Comparison of ENCODE assay signal across 9 cellular contexts in the genomic region with DNA sequence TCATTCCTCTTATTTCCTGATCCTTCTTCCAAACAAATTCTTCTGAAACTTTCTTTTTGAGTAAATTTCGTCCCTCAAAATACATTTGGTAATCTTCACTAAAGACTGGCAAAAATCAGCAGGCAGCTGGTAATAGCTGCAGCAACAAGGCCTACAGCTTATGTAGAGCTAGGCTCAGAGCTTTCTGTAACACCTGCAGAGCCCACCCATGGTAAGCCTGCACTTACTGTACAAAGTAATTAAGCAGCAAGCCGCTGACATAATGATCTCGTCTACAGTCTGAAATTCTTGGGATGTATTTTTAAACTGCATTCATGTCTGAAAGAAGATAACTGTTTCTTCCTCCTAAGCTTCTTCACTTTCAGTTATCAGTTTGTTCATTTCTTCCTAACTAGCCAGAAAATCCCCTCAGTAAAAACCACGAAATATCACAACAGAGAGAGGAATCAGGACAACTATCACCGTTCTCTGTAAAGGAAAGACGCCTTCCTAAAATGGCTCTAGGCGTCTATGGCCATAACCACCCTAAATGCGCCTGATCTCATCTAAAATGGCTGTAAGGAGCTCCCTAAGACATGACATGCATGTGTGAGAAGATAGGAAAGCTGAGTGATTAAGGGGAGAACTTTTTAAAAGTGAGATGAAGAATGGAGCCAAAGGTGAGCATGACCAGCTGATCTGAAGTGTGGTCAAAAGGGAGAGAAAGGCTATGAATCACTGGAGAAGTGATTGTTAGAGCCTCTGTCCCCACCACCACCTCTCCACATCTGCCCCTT. TPM values are rescaled to one million over a fixed set of nuclear protein-coding genes. Genes with fewer than 3 reads are reported as not detected.
DNase-seq lines count a peak whose midpoint lies in the region; ATAC-seq, FAIRE-seq and TF ChIP-seq lines count a peak whose summit lies in the region.
"Had no signal": no experiment of that assay in that cellular context is flagged by ENCODE, and none has a peak within 500 bp of the region (broad histone marks: within the 10 kb centered on the region; RNA-seq: fewer than 3 reads in every experiment).

No MANE protein-coding gene starts in this region.

- H3K27ac ChIP-seq in left ventricle myocardium inferior (replicated peaks): peak overlapping the region; percentile 50
- H3K27ac ChIP-seq in GM12878 (ENCODE audit: control insufficient read depth, insufficient read depth): peak overlapping the region; percentile 82
- peak overlapping the region; percentile 40 for H3K27ac ChIP-seq in temporal lobe (ENCODE audit: low read depth, low read length)

- peak; percentile 59 for FAIRE-seq in GM12878 (lab: Jason Lieb, UNC)
- FAIRE-seq: colon had no signal

- intact Hi-C loops in left ventricle myocardium inferior (cut with micrococcal nuclease): no loop called here
- intact Hi-C loops in cardiac septum (cut with DNase I): loop anchor here (10.0 kb wide), 1 partner anchor 156 kb away; no protein-coding TSS in a partner anchor
- intact Hi-C loops in GM12878 (cut with micrococcal nuclease; ENCODE audit: unreplicated experiment): loop anchor here (2.0 to 5.0 kb wide), 2 partner anchors 52 to 103 kb away; partner anchors contain the start of gene TMEM41B

- no peak for TF ChIP-seq POLR2A in GM12878 (IDR thresholded peaks at IDR 0.05; ENCODE audit: low read depth, low read length)

- ATAC-seq in HG03432 (IDR thresholded peaks at IDR 0.05; ENCODE audit: unreplicated experiment) (peak; percentile 44), GM12878 (peak; percentile 75)

- in situ Hi-C loops in GM12878 (cut with MboI): no loop called here

- no peak for TF ChIP-seq CTCF in left ventricle myocardium inferior (IDR thresholded peaks at IDR 0.05; ENCODE audit: borderline replicate concordance)
- no peak for TF ChIP-seq CTCF in GM12878 (IDR thresholded peaks at IDR 0.05 in 2 of 3, conservative IDR thresholded peaks at IDR 0.05 in 1 of 3; ENCODE audit: control insufficient read depth in 2 of 3, extremely low read depth in 1 of 3, insufficient read depth in 1 of 3, low read depth in 3 of 3, low read length in 3 of 3)

- POLR2A ChIA-PET in GM12878 (lab: Charles Lee): interaction anchor here (0.6 to 1.9 kb wide), 3 partner anchors 41 to 102 kb away, joined by 3 to 6 read pairs (median 5); no protein-coding TSS in a partner anchor

- peak overlapping the region; percentile 66 for H2AFZ ChIP-seq in GM12878 (ENCODE audit: control insufficient read depth, low read depth, low read length)

- H3K27me3 ChIP-seq in left ventricle myocardium inferior (ENCODE audit: low read depth) (no peaks in the 10 kb centered on the region), GM12878 (replicated peaks in 1 of 2; ENCODE audit: control insufficient read depth in 2 of 2, insufficient read depth in 2 of 2, low read length in 1 of 2) (no peaks in the 10 kb centered on the region)

- no peaks in the 10 kb centered on the region for H3K9me3 ChIP-seq in left ventricle myocardium inferior (replicated peaks)
- H3K9me3 ChIP-seq in GM12878 (replicated peaks; ENCODE audit: control insufficient read depth, insufficient read depth, low read length): no peaks in the 10 kb centered on the region

- SMC1A ChIA-PET in GM12878 (lab: Charles Lee; ENCODE audit: uncharacterized antibody, unreplicated experiment): interaction anchor here (0.7 to 3.5 kb wide), 22 partner anchors 14 to 298 kb away, joined by 3 to 19 read pairs (median 4); partner anchors contain the start of gene DENND5A

- no TSS peak for BruUV-seq in GM12878 (replicated peaks; lab: Mats Ljungman, UMichigan)

- CTCF ChIA-PET in GM12878 (lab: Yijun Ruan, JAX): interaction anchor here (0.8 to 1.6 kb wide), 6 partner anchors 16 to 298 kb away, joined by 3 to 6 read pairs (median 5); no protein-coding TSS in a partner anchor

- DNase-seq in left ventricle myocardium inferior: no peak
- DNase-seq in cardiac septum (ENCODE audit: low spot score): no peak
- peak; percentile 42 for DNase-seq in GM12878 (ENCODE audit: low read depth, low spot score)
- no peak for DNase-seq in NCI-H1105 (lab: John Stamatoyannopoulos, UW)
- DNase-seq in activated CD4-positive, alpha-beta T cell treated with anti-CD3 and anti-CD28 coated beads for 48 hours: no peak
- no peak for DNase-seq in SK-N-DZ (ENCODE audit: low spot score)

- H3K4me2 ChIP-seq in GM12878 (ENCODE audit: control insufficient read depth, insufficient read depth): peak overlapping the region; percentile 84

- no peak for TF ChIP-seq RAD21 in GM12878 (IDR thresholded peaks at IDR 0.05; ENCODE audit: insufficient read depth, low read depth, low read length)

- under 1% methylated on average over 8 of the region's 8 CpGs for WGBS in GM12878 (ENCODE audit: insufficient coverage, insufficient replicate concordance, low lambda C conversion rate, missing lambda C conversion rate)

- H3K9ac ChIP-seq in GM12878 (ENCODE audit: control insufficient read depth, insufficient read depth, low read length): no peak overlapping the region; the same call in 1 of the 2 replicates

- H3K4me3 ChIP-seq in left ventricle myocardium inferior (no peak overlapping the region), GM12878 (peak overlapping the region; percentile 61; the same call in 1 of the 2 replicates)

- H4K20me1 ChIP-seq in GM12878 (ENCODE audit: control insufficient read depth, insufficient read depth): no peaks in the 10 kb centered on the region

- H3K4me1 ChIP-seq in left ventricle myocardium inferior (peaks cover 82% of the 10 kb centered on the region), GM12878 (ENCODE audit: control insufficient read depth, insufficient read depth, low read length) (peaks cover 39% of the 10 kb centered on the region)

- peaks cover 24% of the 10 kb centered on the region for H3K79me2 ChIP-seq in GM12878 (ENCODE audit: control insufficient read depth, insufficient read depth, low read length)

- H3K36me3 ChIP-seq in left ventricle myocardium inferior: peaks cover under 1% of the 10 kb centered on the region
- no peaks in the 10 kb centered on the region; a peak in 1 of 4 replicates for H3K36me3 ChIP-seq in GM12878 (ENCODE audit: control insufficient read depth in 2 of 2, insufficient read depth in 2 of 2, low read length in 1 of 2)

- TF ChIP-seq EP300 in GM12878 (IDR thresholded peaks at IDR 0.05; ENCODE audit: borderline replicate concordance in 1 of 2, control insufficient read depth in 1 of 2, low read depth in 2 of 2, low read length in 2 of 2): 0 out of 4 replicates have a peak, but pooled peaks of 1 of the 2 experiments have one; percentile 36

- RAD21 ChIA-PET in GM12878 (lab: Charles Lee; ENCODE audit: unreplicated experiment): interaction anchor here (0.7 to 5.1 kb wide), 14 partner anchors 18 to 298 kb away, joined by 3 to 20 read pairs (median 4); no protein-coding TSS in a partner anchor

TF ChIP-seq in GM12878, 131 proteins besides CTCF, POLR2A, EP300 and RAD21 (continues in another document):
- TF ChIP-seq NR2C1 (IDR thresholded peaks at IDR 0.05): no peak
- TF ChIP-seq, protein P1, sequence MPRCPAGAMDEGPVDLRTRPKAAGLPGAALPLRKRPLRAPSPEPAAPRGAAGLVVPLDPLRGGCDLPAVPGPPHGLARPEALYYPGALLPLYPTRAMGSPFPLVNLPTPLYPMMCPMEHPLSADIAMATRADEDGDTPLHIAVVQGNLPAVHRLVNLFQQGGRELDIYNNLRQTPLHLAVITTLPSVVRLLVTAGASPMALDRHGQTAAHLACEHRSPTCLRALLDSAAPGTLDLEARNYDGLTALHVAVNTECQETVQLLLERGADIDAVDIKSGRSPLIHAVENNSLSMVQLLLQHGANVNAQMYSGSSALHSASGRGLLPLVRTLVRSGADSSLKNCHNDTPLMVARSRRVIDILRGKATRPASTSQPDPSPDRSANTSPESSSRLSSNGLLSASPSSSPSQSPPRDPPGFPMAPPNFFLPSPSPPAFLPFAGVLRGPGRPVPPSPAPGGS (IDR thresholded peaks at IDR 0.05; ENCODE audit: borderline replicate concordance, insufficient read depth, low read depth, low read length, poor library complexity, severe bottlenecking): no peak
- TF ChIP-seq RFX5 (IDR thresholded peaks at IDR 0.05; ENCODE audit: low read depth, low read length): no peak
- TF ChIP-seq SUZ12 (IDR thresholded peaks at IDR 0.05; ENCODE audit: unreplicated experiment): no peak
- TF ChIP-seq ZBTB33 (IDR thresholded peaks at IDR 0.05): no peak

RNA-seq across cellular contexts. Expression of gene DENND5A, which starts 56.2 kb away (rescaled TPM):
- total RNA-seq in left ventricle myocardium inferior (117 TPM), cardiac septum (132 TPM), GM12878 (2014; rRNA removed) (101 and 102 TPM in 2 replicates), GM12878 (2014; rRNA removed; fragmentation: Illumina TruSeq; extraction: Trizol) (96.5 and 106 TPM in 2 replicates), GM12878 (2021) (91.3 and 94.2 TPM in 2 replicates), temporal lobe (108 TPM)
- 297 and 334 TPM in 2 replicates for total RNA-seq in GM12878 (2013; cell fraction: nucleolus; rRNA removed)
- polyA plus RNA-seq in GM12878 (2011; ENCODE audit: low read depth): 37.7 TPM
- polyA plus RNA-seq in GM12878 (2011; rRNA removed) (93.6 and 157 TPM in 2 replicates), GM12878 (2014; fragmentation: Illumina TruSeq; extraction: Trizol) (127 and 135 TPM in 2 replicates), GM12878 (2014; fragmentation: Nextera tagmentation; extraction: Ambion mirVana) (10 to 100 TPM; 15.6 to 24.1 TPM), GM12878 (2014; rRNA removed) (63.8 and 78.9 TPM in 2 replicates), GM12878 (2016; fragmentation: Nextera tagmentation; extraction: Ambion mirVana) (10 to 100 TPM; 15.7 to 16.6 TPM)
- polyA plus RNA-seq in GM12878 (2011; cell fraction: cytosol; rRNA removed): 167 and 190 TPM in 2 replicates
- polyA plus RNA-seq in GM12878 (2011; cell fraction: nucleus; rRNA removed): 172 and 245 TPM in 2 replicates
- 46.8 and 47.7 TPM in 2 replicates for polyA plus RNA-seq in GM12878 (2012)
- 392 and 436 TPM in 2 replicates for polyA minus RNA-seq in GM12878 (2011; rRNA and poly(A)+ RNA removed)
- 76.6 and 77.9 TPM in 2 replicates for polyA minus RNA-seq in GM12878 (2011; cell fraction: cytosol; rRNA and poly(A)+ RNA removed)
- 140 and 188 TPM in 2 replicates for polyA minus RNA-seq in GM12878 (2011; cell fraction: nucleus; rRNA and poly(A)+ RNA removed)
- polyA plus RNA-seq in SK-N-DZ (2014; cell fraction: cytosol; rRNA removed): 59.6 and 65.2 TPM in 2 replicates
- polyA plus RNA-seq in SK-N-DZ (2014; cell fraction: nucleus; rRNA removed): 86.4 and 97.3 TPM in 2 replicates
